ENCODE assay signal across 9 cellular contexts in the genomic region with DNA sequence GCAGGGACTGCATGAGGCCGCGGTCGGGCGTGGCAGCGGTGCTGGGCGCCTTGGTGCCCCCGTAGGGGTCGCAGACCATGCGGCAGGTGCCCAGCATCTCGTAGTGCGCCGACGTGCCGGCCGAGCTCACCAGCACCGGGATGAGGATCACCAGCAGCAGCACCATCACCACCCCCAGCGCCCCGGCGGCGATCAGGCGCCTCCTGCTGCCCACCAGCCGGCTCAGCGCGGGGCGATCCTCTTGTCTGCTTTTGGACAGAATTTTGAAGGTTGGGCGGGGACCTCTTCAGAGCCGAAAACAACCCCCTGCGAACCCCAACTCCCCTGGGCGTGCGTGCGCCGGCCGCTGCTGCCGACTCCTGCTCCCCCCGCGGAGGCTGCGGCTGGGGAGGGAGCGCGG. TPM values are rescaled to one million over a fixed set of nuclear protein-coding genes. Genes with fewer than 3 reads are reported as not detected.
DNase-seq lines count a peak whose midpoint lies in the region; ATAC-seq and TF ChIP-seq lines count a peak whose summit lies in the region.
"Had no signal": no experiment of that assay in that cellular context is flagged by ENCODE, and none has a peak within 500 bp of the region (broad histone marks: within the 10 kb centered on the region; RNA-seq: fewer than 3 reads in every experiment).

No MANE protein-coding gene starts in this region.

- DNase-seq in NCI-H2171 treated with DMSO at 0.1 percent for 48 hours (lab: John Stamatoyannopoulos, UW) (peak; percentile 4), NCI-H2171 (lab: John Stamatoyannopoulos, UW) (no peak), SK-N-MC (ENCODE audit: low read depth, low spot score) (no peak), mesothelial cell of epicardium (ENCODE audit: low spot score in 2 of 2, unreplicated experiment in 2 of 2) (peak in 1 of 2 experiments; percentile 43), upper lobe of right lung (peak; percentile 70), midbrain (lab: John Stamatoyannopoulos, UW) (no peak)

- no peaks in the 10 kb centered on the region for H3K9me3 Mint-ChIP-seq in mesothelial cell of epicardium

- H3K36me3 Mint-ChIP-seq in mesothelial cell of epicardium = peaks cover 4% of the 10 kb centered on the region

- H3K9ac ChIP-seq in SK-N-MC (ENCODE audit: insufficient read length) (no peak overlapping the region), duodenal mucosa (ENCODE audit: low read depth in 1 of 2, low read length in 2 of 2) (no peak overlapping the region)

- no peak overlapping the region for H3K27ac Mint-ChIP-seq in mesothelial cell of epicardium

- H3K36me3 ChIP-seq in SK-N-MC (ENCODE audit: insufficient read depth, low read length) (no peaks in the 10 kb centered on the region), duodenal mucosa (ENCODE audit: control insufficient read depth in 1 of 2, insufficient read depth in 2 of 2, low read length in 2 of 2) (no peaks in the 10 kb centered on the region), upper lobe of right lung (no peaks in the 10 kb centered on the region)
- H3K36me3 ChIP-seq: adrenal gland had no signal

- H3K4me3 Mint-ChIP-seq in mesothelial cell of epicardium = peak overlapping the region; percentile 52

- H3K27ac ChIP-seq in SK-N-MC (no peak overlapping the region), duodenal mucosa (ENCODE audit: low read depth, low read length) (no peak overlapping the region), upper lobe of right lung (no peak overlapping the region)
- H3K27ac ChIP-seq: adrenal gland had no signal

- peaks cover 85% of the 10 kb centered on the region for H3K27me3 Mint-ChIP-seq in mesothelial cell of epicardium (ENCODE audit: low read depth)

- peak; percentile 50 for ATAC-seq in HG02798 (IDR thresholded peaks at IDR 0.05; ENCODE audit: poor library complexity, unreplicated experiment)
- ATAC-seq in upper lobe of right lung = peak; percentile 50

- no peaks in the 10 kb centered on the region for H3K9me3 ChIP-seq in SK-N-MC (ENCODE audit: low read depth, low read length)
- no peaks in the 10 kb centered on the region for H3K9me3 ChIP-seq in duodenal mucosa (ENCODE audit: control insufficient read depth in 1 of 2, low read length in 2 of 2)
- no peaks in the 10 kb centered on the region for H3K9me3 ChIP-seq in upper lobe of right lung
- H3K9me3 ChIP-seq: adrenal gland had no signal

- H3K4me1 Mint-ChIP-seq in mesothelial cell of epicardium = peaks cover 12% of the 10 kb centered on the region

- TF ChIP-seq CTCF in mesothelial cell of epicardium (IDR thresholded peaks at IDR 0.05; ENCODE audit: unreplicated experiment) (no peak), upper lobe of right lung (IDR thresholded peaks at IDR 0.05) (peak; percentile 16)

- H3K4me1 ChIP-seq in duodenal mucosa (ENCODE audit: control insufficient read depth in 1 of 2, insufficient read depth in 2 of 2, low read length in 2 of 2) (peaks cover 0 to 3% of the 10 kb centered on the region in 2 donors), upper lobe of right lung (peaks cover 17% of the 10 kb centered on the region)

- intact Hi-C loops in upper lobe of right lung (cut with DNase I) = no loop called here

- H3K4me3 ChIP-seq in SK-N-MC (peak overlapping the region; percentile 49), duodenal mucosa (ENCODE audit: low read depth in 1 of 2, low read length in 2 of 2) (peak overlapping the region; percentile 38 to 57), upper lobe of right lung (peak overlapping the region; percentile 45)

- H3K27me3 ChIP-seq in duodenal mucosa (ENCODE audit: control insufficient read depth in 1 of 2, insufficient read depth in 2 of 2, low read length in 2 of 2) (peaks cover 15 to 26% of the 10 kb centered on the region in 2 donors), upper lobe of right lung (peaks cover 33% of the 10 kb centered on the region)

RNA-seq across cellular contexts. Expression of gene C1QL3, which starts 0.8 kb away (rescaled TPM):
- total RNA-seq in mesothelial cell of epicardium (not detected in 3 replicates), upper lobe of right lung (not detected)

Comparison
In these comparisons a context has a peak if more than half of its experiments do, and no peak if none do; other contexts are left out.
1. DNase-seq: peak in NCI-H2171 treated with DMSO at 0.1 percent for 48 hours (single experiment) and upper lobe of right lung (single experiment); none in NCI-H2171 (single experiment), SK-N-MC (single experiment) and midbrain (single experiment).
2. Peak in every context shown above with its lines, with median percentiles within 50 percentile points of each other: H3K4me3 ChIP-seq.